In genomic region chr7:77691892-77692491, GRCh38 we compare ENCODE assay signal across 1 cellular context.
TF ChIP-seq lines count a peak whose summit lies in the region.

No MANE protein-coding gene starts in this region.

TF ChIP-seq in HepG2, 621 proteins besides CTCF, POLR2A, EP300 and RAD21 (continued from another document and continues in another):
- TF ChIP-seq, protein P1, sequence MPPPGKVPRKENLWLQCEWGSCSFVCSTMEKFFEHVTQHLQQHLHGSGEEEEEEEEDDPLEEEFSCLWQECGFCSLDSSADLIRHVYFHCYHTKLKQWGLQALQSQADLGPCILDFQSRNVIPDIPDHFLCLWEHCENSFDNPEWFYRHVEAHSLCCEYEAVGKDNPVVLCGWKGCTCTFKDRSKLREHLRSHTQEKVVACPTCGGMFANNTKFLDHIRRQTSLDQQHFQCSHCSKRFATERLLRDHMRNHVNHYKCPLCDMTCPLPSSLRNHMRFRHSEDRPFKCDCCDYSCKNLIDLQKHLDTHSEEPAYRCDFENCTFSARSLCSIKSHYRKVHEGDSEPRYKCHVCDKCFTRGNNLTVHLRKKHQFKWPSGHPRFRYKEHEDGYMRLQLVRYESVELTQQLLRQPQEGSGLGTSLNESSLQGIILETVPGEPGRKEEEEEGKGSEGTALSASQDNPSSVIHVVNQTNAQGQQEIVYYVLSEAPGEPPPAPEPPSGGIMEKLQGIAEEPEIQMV (CRISPR knock-in tag; IDR thresholded peaks at IDR 0.05; ENCODE audit: low read depth), result no peak
- TF ChIP-seq SRSF4 (IDR thresholded peaks at IDR 0.05; ENCODE audit: low read depth, low read length, poor library complexity, severe bottlenecking) (no peak), NR2F6 (IDR thresholded peaks at IDR 0.05) (peak; percentile 73), NR2F6 (CRISPR knock-in tag; IDR thresholded peaks at IDR 0.05) (peak; percentile 50; the same call in 1 of the 2 replicates), HMG20A (CRISPR knock-in tag; IDR thresholded peaks at IDR 0.05; ENCODE audit: borderline replicate concordance) (0 out of 2 replicates have a peak, but pooled peaks have one; percentile 9), HES4 (CRISPR knock-in tag; IDR thresholded peaks at IDR 0.05; ENCODE audit: borderline replicate concordance) (no peak), DNMT1 (CRISPR knock-in tag; IDR thresholded peaks at IDR 0.05) (no peak), XRCC5 (optimal IDR thresholded peaks at IDR 0.05; ENCODE audit: low read length) (no peak), ZEB1 (IDR thresholded peaks at IDR 0.05; ENCODE audit: insufficient replicate concordance, low read depth) (no peak), SOX6 (IDR thresholded peaks at IDR 0.05) (no peak), SOX6 (CRISPR knock-in tag; IDR thresholded peaks at IDR 0.05) (no peak; the same call in 1 of the 2 replicates), ZBTB33 (CRISPR knock-in tag; IDR thresholded peaks at IDR 0.05) (no peak), ZNF790 (CRISPR knock-in tag; IDR thresholded peaks at IDR 0.05; ENCODE audit: borderline replicate concordance) (no peak), CENPX (CRISPR knock-in tag; IDR thresholded peaks at IDR 0.05) (no peak), PAWR (CRISPR knock-in tag; IDR thresholded peaks at IDR 0.05; ENCODE audit: borderline replicate concordance) (no peak), CREB3 (CRISPR knock-in tag; IDR thresholded peaks at IDR 0.05) (no peak), NFYB (CRISPR knock-in tag; IDR thresholded peaks at IDR 0.05) (no peak), REPIN1 (CRISPR knock-in tag; IDR thresholded peaks at IDR 0.05; ENCODE audit: borderline replicate concordance, low read depth) (peak; percentile 36; the same call in 1 of the 2 replicates), ZFP62 (CRISPR knock-in tag; IDR thresholded peaks at IDR 0.05) (no peak), NKX3-1 (CRISPR knock-in tag; IDR thresholded peaks at IDR 0.05) (no peak), ZNF800 (CRISPR knock-in tag; IDR thresholded peaks at IDR 0.05) (no peak), ZNF33B (CRISPR knock-in tag; IDR thresholded peaks at IDR 0.05) (no peak), ATF7-NPFF (CRISPR knock-in tag; IDR thresholded peaks at IDR 0.05; ENCODE audit: low read depth) (no peak), ZNF557 (CRISPR knock-in tag; IDR thresholded peaks at IDR 0.05) (peak; percentile 82; the same call in 1 of the 2 replicates), RFXAP (CRISPR knock-in tag; IDR thresholded peaks at IDR 0.05; ENCODE audit: borderline replicate concordance) (no peak), SMC3 (IDR thresholded peaks at IDR 0.05; ENCODE audit: low read length) (no peak), SRF (IDR thresholded peaks at IDR 0.05; ENCODE audit: low read depth, low read length) (no peak), SNAPC2 (CRISPR knock-in tag; IDR thresholded peaks at IDR 0.05) (0 out of 2 replicates have a peak, but pooled peaks have one; percentile 73), ZNF619 (CRISPR knock-in tag; IDR thresholded peaks at IDR 0.05) (no peak), GLMP (CRISPR knock-in tag; IDR thresholded peaks at IDR 0.05; ENCODE audit: borderline replicate concordance) (no peak), SKIL (CRISPR knock-in tag; IDR thresholded peaks at IDR 0.05; ENCODE audit: borderline replicate concordance) (no peak), HOXA5 (CRISPR knock-in tag; IDR thresholded peaks at IDR 0.05) (no peak), ZNF124 (CRISPR knock-in tag; IDR thresholded peaks at IDR 0.05) (0 out of 2 replicates have a peak, but pooled peaks have one; percentile 48), SAP130 (CRISPR knock-in tag; IDR thresholded peaks at IDR 0.05; ENCODE audit: low read depth) (peak; percentile 88), HNF4A (CRISPR knock-in tag; IDR thresholded peaks at IDR 0.05) (peak; percentile 90), EEA1 (CRISPR knock-in tag; IDR thresholded peaks at IDR 0.05; ENCODE audit: borderline replicate concordance) (no peak), ZNF232 (CRISPR knock-in tag; IDR thresholded peaks at IDR 0.05; ENCODE audit: borderline replicate concordance) (0 out of 2 replicates have a peak, but pooled peaks have one; percentile 26), SP1 (IDR thresholded peaks at IDR 0.05) (no peak), SP1 (CRISPR knock-in tag; IDR thresholded peaks at IDR 0.05) (no peak), ZNF782 (CRISPR knock-in tag; IDR thresholded peaks at IDR 0.05; ENCODE audit: borderline replicate concordance) (no peak), KMT2A (CRISPR knock-in tag; IDR thresholded peaks at IDR 0.05) (peak; percentile 47; the same call in 1 of the 2 replicates), MTA1 (CRISPR knock-in tag; IDR thresholded peaks at IDR 0.05; ENCODE audit: borderline replicate concordance) (no peak), SMAD1 (CRISPR knock-in tag; IDR thresholded peaks at IDR 0.05; ENCODE audit: borderline replicate concordance, low read depth) (no peak), HOXA7 (CRISPR knock-in tag; IDR thresholded peaks at IDR 0.05) (no peak), PITX1 (CRISPR knock-in tag; IDR thresholded peaks at IDR 0.05) (no peak), ZSCAN21 (CRISPR knock-in tag; IDR thresholded peaks at IDR 0.05; ENCODE audit: borderline replicate concordance) (no peak), IKZF4 (CRISPR knock-in tag; IDR thresholded peaks at IDR 0.05; ENCODE audit: borderline replicate concordance, low read depth, not compliant biosample characterization) (no peak), ZNF543 (CRISPR knock-in tag; IDR thresholded peaks at IDR 0.05) (no peak), ZNF850 (CRISPR knock-in tag; conservative IDR thresholded peaks at IDR 0.05) (no peak)
- TF ChIP-seq, protein P2, sequence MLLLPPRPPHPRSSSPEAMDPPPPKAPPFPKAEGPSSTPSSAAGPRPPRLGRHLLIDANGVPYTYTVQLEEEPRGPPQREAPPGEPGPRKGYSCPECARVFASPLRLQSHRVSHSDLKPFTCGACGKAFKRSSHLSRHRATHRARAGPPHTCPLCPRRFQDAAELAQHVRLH (CRISPR knock-in tag; IDR thresholded peaks at IDR 0.05; ENCODE audit: borderline replicate concordance, low read depth), result no peak
- TF ChIP-seq, protein P3, sequence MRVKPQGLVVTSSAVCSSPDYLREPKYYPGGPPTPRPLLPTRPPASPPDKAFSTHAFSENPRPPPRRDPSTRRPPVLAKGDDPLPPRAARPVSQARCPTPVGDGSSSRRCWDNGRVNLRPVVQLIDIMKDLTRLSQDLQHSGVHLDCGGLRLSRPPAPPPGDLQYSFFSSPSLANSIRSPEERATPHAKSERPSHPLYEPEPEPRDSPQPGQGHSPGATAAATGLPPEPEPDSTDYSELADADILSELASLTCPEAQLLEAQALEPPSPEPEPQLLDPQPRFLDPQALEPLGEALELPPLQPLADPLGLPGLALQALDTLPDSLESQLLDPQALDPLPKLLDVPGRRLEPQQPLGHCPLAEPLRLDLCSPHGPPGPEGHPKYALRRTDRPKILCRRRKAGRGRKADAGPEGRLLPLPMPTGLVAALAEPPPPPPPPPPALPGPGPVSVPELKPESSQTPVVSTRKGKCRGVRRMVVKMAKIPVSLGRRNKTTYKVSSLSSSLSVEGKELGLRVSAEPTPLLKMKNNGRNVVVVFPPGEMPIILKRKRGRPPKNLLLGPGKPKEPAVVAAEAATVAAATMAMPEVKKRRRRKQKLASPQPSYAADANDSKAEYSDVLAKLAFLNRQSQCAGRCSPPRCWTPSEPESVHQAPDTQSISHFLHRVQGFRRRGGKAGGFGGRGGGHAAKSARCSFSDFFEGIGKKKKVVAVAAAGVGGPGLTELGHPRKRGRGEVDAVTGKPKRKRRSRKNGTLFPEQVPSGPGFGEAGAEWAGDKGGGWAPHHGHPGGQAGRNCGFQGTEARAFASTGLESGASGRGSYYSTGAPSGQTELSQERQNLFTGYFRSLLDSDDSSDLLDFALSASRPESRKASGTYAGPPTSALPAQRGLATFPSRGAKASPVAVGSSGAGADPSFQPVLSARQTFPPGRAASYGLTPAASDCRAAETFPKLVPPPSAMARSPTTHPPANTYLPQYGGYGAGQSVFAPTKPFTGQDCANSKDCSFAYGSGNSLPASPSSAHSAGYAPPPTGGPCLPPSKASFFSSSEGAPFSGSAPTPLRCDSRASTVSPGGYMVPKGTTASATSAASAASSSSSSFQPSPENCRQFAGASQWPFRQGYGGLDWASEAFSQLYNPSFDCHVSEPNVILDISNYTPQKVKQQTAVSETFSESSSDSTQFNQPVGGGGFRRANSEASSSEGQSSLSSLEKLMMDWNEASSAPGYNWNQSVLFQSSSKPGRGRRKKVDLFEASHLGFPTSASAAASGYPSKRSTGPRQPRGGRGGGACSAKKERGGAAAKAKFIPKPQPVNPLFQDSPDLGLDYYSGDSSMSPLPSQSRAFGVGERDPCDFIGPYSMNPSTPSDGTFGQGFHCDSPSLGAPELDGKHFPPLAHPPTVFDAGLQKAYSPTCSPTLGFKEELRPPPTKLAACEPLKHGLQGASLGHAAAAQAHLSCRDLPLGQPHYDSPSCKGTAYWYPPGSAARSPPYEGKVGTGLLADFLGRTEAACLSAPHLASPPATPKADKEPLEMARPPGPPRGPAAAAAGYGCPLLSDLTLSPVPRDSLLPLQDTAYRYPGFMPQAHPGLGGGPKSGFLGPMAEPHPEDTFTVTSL (CRISPR knock-in tag; IDR thresholded peaks at IDR 0.05; ENCODE audit: borderline replicate concordance), result no peak; the same call in 1 of the 2 replicates
- TF ChIP-seq, protein P4, sequence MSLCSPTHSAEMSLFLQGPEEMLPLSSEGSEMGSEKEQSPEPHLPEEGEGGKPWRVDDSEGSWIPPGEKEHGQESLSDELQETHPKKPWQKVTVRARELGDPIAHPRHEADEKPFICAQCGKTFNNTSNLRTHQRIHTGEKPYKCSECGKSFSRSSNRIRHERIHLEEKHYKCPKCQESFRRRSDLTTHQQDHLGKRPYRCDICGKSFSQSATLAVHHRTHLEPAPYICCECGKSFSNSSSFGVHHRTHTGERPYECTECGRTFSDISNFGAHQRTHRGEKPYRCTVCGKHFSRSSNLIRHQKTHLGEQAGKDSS (CRISPR knock-in tag; IDR thresholded peaks at IDR 0.05; ENCODE audit: borderline replicate concordance, low read depth), result no peak
